In genomic region chr5:119229950-119230349, GRCh38 we compare ENCODE assay signal across 18 cellular contexts.
A peak's percentile ranks its signal among the peaks of the same experiment; 100 is the strongest.
DNase-seq lines count a peak whose midpoint lies in the region; FAIRE-seq lines count a peak whose summit lies in the region.
"Had no signal": no experiment of that assay in that cellular context is flagged by ENCODE, and none has a peak within 500 bp of the region (broad histone marks: within the 10 kb centered on the region; RNA-seq: fewer than 3 reads in every experiment).

No MANE protein-coding gene starts in this region.

- FAIRE-seq in A204.1 (lab: Jason Lieb, UNC), result peak; percentile 69
- peak; percentile 31 for FAIRE-seq in GM18507 (lab: Jason Lieb, UNC)
- peak; percentile 51 for FAIRE-seq in frontal cortex (lab: Jason Lieb, UNC)
- peak; percentile 39 for FAIRE-seq in small intestine (lab: Jason Lieb, UNC)
- FAIRE-seq: GM12892, H1 had no signal

- no peaks in the 10 kb centered on the region for H3K27me3 ChIP-seq in small intestine (ENCODE audit: control insufficient read depth in 2 of 2, insufficient read depth in 2 of 2, low read length in 2 of 2)
- H3K27me3 ChIP-seq in H7 (ENCODE audit: control insufficient read depth, insufficient read depth, low read length), result no peaks in the 10 kb centered on the region

- no peaks in the 10 kb centered on the region for H3K4me1 ChIP-seq in small intestine (ENCODE audit: control insufficient read depth in 2 of 2, insufficient read depth in 1 of 2, low read depth in 1 of 2, low read length in 1 of 2)

- DNase-seq in GM18507 (ENCODE audit: extremely low spot score, insufficient read length, low read depth) (no peak), frontal cortex (ENCODE audit: low spot score in 2 of 2) (no peak), small intestine (no peak), UCSD-AML1 (lab: John Stamatoyannopoulos, UW; ENCODE audit: unreplicated experiment) (no peak), H7 (no peak)
- DNase-seq in stimulated activated CD4-positive, alpha-beta T cell treated with anti-CD3 and anti-CD28 coated beads, Interleukin-2, amount 100 ng/mL, for 24 hours, result no peak
- DNase-seq: C1 segment of cervical spinal cord; Calu3; CD4-positive, alpha-beta memory T cell; COR-L47; DMS53; DMS79 treated with DMSO at 0.1 percent for 48 hours; GM23248; H9 had no signal

- no peak overlapping the region for H3K4me3 ChIP-seq in small intestine (ENCODE audit: low read depth in 1 of 2, low read length in 2 of 2)
- H3K4me3 ChIP-seq in H7 (ENCODE audit: insufficient read depth, low read depth, low read length), result no peak overlapping the region
- H3K4me3 ChIP-seq: GM23248 had no signal

- H3K36me3 ChIP-seq in small intestine (ENCODE audit: control insufficient read depth in 2 of 2, insufficient read depth in 2 of 2, low read length in 2 of 2), result peaks cover 2 to 7% of the 10 kb centered on the region in 2 donors
- H3K36me3 ChIP-seq in H7 (replicated peaks; ENCODE audit: control insufficient read depth, insufficient read depth, low read length), result no peaks in the 10 kb centered on the region

- no peak overlapping the region for H3K27ac ChIP-seq in small intestine (ENCODE audit: low read depth in 1 of 2, low read length in 1 of 2)
- H3K27ac ChIP-seq: 22Rv1, GM23248 had no signal

- H3K9me3 ChIP-seq in small intestine (ENCODE audit: control insufficient read depth, low read depth), result no peaks in the 10 kb centered on the region
